In the genomic region with DNA sequence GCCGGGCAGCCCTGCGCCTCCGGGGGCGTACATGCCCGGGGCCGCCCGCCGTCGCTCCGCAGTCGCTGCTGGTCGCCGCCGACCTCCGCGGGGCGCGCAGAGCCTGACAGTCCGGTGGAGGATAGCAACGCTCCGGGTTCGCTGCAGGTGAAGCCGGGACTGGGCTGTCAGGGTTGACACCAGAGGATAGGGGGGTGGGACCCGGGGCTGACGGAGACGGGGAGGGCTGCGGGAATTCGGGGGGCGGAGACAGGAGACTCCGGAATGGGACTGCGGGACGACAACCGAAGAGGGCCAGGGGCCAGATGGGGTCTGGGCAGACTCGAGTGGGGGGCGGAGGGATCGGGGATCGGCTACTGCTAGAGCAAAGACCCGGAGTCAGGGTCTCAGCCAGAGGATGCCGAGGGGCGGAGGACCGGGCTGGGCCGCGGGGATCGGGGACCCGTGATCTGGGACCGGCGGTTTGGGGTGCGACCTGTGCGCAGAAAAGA, we compare ENCODE assay signal across 8 cellular contexts. TPM values are rescaled to one million over a fixed set of nuclear protein-coding genes. Genes with fewer than 3 reads are reported as not detected.
DNase-seq lines count a peak whose midpoint lies in the region; ATAC-seq and TF ChIP-seq lines count a peak whose summit lies in the region.

No MANE protein-coding gene starts in this region.

- peaks cover 29 to 60% of the 10 kb centered on the region in 2 donors for H3K4me1 Mint-ChIP-seq in stimulated activated naive B cell treated with anti-CD40 and anti-IgM and Interleukin-4, amounts not matched to agents 10 μg/mL and 1 μg/mL and 100 μg/mL, for 72 hours

- peaks cover 28 to 62% of the 10 kb centered on the region in 2 donors for H3K4me1 ChIP-seq in left lung

- no peaks in the 10 kb centered on the region for H3K27me3 Mint-ChIP-seq in stimulated activated naive B cell treated with anti-CD40 and anti-IgM and Interleukin-4, amounts not matched to agents 10 μg/mL and 1 μg/mL and 100 μg/mL, for 72 hours

- no peaks in the 10 kb centered on the region for H3K9me3 Mint-ChIP-seq in stimulated activated naive B cell treated with anti-CD40 and anti-IgM and Interleukin-4, amounts not matched to agents 10 μg/mL and 1 μg/mL and 100 μg/mL, for 72 hours

- peak overlapping the region; percentile 98 for H3K27ac Mint-ChIP-seq in stimulated activated naive B cell treated with anti-CD40 and anti-IgM and Interleukin-4, amounts not matched to agents 10 μg/mL and 1 μg/mL and 100 μg/mL, for 72 hours

- H3K27me3 ChIP-seq in left lung = no peaks in the 10 kb centered on the region

- peak overlapping the region; percentile 91 to 99 for H3K4me3 ChIP-seq in left lung

- TF ChIP-seq CTCF in left lung (IDR thresholded peaks at IDR 0.05) = no peak

- H3K36me3 ChIP-seq in left lung = peaks cover 0 to 50% of the 10 kb centered on the region in 2 donors

- DNase-seq in activated T-cell treated with anti-CD3 and anti-CD28 coated beads for 1 hour (ENCODE audit: low read depth) (peak; percentile 38), activated T-cell treated with anti-CD3 and anti-CD28 coated beads for 4 hours (no peak), T-helper 1 cell (peak in 4 of 5 donors; percentile 15 to 42 (median 35)), cerebellum (ENCODE audit: low spot score) (peak; percentile 63), left lung (peak; percentile 71 to 89)
- DNase-seq in stimulated activated naive B cell treated with anti-CD40 and anti-IgM and Interleukin-4, amounts not matched to agents 10 μg/mL and 1 μg/mL and 100 μg/mL, for 72 hours = no peak

- H3K36me3 Mint-ChIP-seq in stimulated activated naive B cell treated with anti-CD40 and anti-IgM and Interleukin-4, amounts not matched to agents 10 μg/mL and 1 μg/mL and 100 μg/mL, for 72 hours = peaks cover 23 to 39% of the 10 kb centered on the region in 2 donors

- intact Hi-C loops in left lung (cut with DNase I) = loop anchor here in 1 of 2 donors (5.0 kb wide), 1 partner anchor 63 kb away; no protein-coding TSS in a partner anchor

- H3K4me3 Mint-ChIP-seq in stimulated activated naive B cell treated with anti-CD40 and anti-IgM and Interleukin-4, amounts not matched to agents 10 μg/mL and 1 μg/mL and 100 μg/mL, for 72 hours = peak overlapping the region; percentile 95 to 100

- peak overlapping the region in 1 of 2 donors; percentile 93 for H3K27ac ChIP-seq in left lung

- ATAC-seq in HG03066 (IDR thresholded peaks at IDR 0.05; ENCODE audit: low read depth, unreplicated experiment) = peak; percentile 18
- ATAC-seq in left lung = peak; percentile 22
- peak; percentile 18 to 19 for ATAC-seq in stimulated activated naive B cell treated with anti-CD40 and anti-IgM and Interleukin-4, amounts not matched to agents 10 μg/mL and 1 μg/mL and 100 μg/mL, for 72 hours (replicated peaks)
- no peak for ATAC-seq in HG02798 (IDR thresholded peaks at IDR 0.05; ENCODE audit: poor library complexity, unreplicated experiment)

- H3K9me3 ChIP-seq in left lung = no peaks in the 10 kb centered on the region

RNA-seq across cellular contexts. Expression of gene TMEM127, which starts 0.4 kb away (rescaled TPM):
- 19.7 TPM for total RNA-seq in cerebellum
- 10 to 100 TPM; 66.1 to 79.9 TPM for total RNA-seq in left lung

RNA-seq across cellular contexts. Expression of gene CIAO1, which starts 0.6 kb away (rescaled TPM):
- total RNA-seq in cerebellum (69.5 TPM), left lung (10 to 100 TPM; 59.8 to 69.1 TPM)

RNA-seq across cellular contexts. Expression of gene SNRNP200, which starts 40.0 kb away (rescaled TPM):
- 74.8 TPM for total RNA-seq in cerebellum
- 10 to 100 TPM; 82.7 to 96.1 TPM for total RNA-seq in left lung

RNA-seq across cellular contexts. Expression of gene STARD7, which starts 56.8 kb away (rescaled TPM):
- 121 TPM for total RNA-seq in cerebellum
- 100 to 1,000 TPM; 132 to 142 TPM for total RNA-seq in left lung

RNA-seq across cellular contexts. Expression of gene ITPRIPL1, which starts 59.7 kb away (rescaled TPM):
- total RNA-seq in cerebellum (4.9 TPM), left lung (1 to 10 TPM; 1.3 to 2.3 TPM)

Comparison
In these comparisons a context has a peak if more than half of its experiments do, and no peak if none do; other contexts are left out.
1. DNase-seq: peak in activated T-cell treated with anti-CD3 and anti-CD28 coated beads for 1 hour (single experiment), T-helper 1 cell (4 of 5), cerebellum (single experiment) and left lung (2 of 2); none in activated T-cell treated with anti-CD3 and anti-CD28 coated beads for 4 hours (single experiment) and stimulated activated naive B cell treated with anti-CD40 and anti-IgM and Interleukin-4, amounts not matched to agents 10 μg/mL and 1 μg/mL and 100 μg/mL, for 72 hours (single experiment).